In the genomic region with DNA sequence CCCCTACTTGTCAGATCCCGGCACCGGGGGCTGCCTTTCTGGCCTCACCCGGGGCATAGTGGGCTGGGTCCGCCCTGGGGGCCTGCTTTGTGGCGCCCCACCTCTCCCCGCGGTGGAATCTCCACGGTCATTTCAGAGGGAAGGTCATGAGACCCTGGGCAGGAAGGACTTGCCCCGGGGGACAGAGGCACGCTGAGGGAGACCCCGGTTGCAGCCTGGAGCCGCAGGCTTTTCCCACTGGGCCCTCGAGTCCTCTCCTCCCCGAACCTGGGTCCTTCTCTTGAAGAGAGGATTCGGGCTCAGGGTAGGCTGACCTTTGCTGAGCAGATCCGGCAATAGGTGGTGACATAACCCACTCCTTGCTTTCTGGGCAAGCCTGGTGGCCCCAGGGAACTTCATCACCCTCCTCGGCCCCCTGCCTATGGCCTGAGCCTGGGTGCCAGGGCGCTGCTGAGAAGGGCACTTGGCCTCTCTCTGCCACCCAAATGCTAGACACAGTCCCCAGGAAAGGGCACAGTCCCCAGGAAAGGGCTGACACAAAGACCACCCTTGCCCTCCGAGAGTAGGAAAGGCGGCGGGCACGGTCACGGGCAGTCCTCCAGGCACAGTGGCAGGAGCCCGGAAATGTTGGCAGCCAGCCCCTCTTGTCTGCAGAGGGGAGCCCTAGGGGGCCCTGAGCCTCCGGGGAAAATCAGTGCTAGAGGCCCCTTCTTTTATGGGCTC, we compare ENCODE assay signal across 1 cellular context.
TF ChIP-seq lines count a peak whose summit lies in the region.

No MANE protein-coding gene starts in this region.

TF ChIP-seq in HepG2, 621 proteins besides CTCF, POLR2A, EP300 and RAD21:
- TF ChIP-seq HNRNPLL (IDR thresholded peaks at IDR 0.05; ENCODE audit: low read depth, low read length, poor library complexity, severe bottlenecking) = peak; percentile 11
- TF ChIP-seq, protein P1, sequence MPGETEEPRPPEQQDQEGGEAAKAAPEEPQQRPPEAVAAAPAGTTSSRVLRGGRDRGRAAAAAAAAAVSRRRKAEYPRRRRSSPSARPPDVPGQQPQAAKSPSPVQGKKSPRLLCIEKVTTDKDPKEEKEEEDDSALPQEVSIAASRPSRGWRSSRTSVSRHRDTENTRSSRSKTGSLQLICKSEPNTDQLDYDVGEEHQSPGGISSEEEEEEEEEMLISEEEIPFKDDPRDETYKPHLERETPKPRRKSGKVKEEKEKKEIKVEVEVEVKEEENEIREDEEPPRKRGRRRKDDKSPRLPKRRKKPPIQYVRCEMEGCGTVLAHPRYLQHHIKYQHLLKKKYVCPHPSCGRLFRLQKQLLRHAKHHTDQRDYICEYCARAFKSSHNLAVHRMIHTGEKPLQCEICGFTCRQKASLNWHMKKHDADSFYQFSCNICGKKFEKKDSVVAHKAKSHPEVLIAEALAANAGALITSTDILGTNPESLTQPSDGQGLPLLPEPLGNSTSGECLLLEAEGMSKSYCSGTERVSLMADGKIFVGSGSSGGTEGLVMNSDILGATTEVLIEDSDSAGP (CRISPR knock-in tag; IDR thresholded peaks at IDR 0.05; ENCODE audit: borderline replicate concordance) = peak; percentile 35; the same call in 1 of the 2 replicates
- TF ChIP-seq ZFY (CRISPR knock-in tag; IDR thresholded peaks at IDR 0.05) = 0 out of 2 replicates have a peak, but pooled peaks have one; percentile 19
- TF ChIP-seq, protein P2, sequence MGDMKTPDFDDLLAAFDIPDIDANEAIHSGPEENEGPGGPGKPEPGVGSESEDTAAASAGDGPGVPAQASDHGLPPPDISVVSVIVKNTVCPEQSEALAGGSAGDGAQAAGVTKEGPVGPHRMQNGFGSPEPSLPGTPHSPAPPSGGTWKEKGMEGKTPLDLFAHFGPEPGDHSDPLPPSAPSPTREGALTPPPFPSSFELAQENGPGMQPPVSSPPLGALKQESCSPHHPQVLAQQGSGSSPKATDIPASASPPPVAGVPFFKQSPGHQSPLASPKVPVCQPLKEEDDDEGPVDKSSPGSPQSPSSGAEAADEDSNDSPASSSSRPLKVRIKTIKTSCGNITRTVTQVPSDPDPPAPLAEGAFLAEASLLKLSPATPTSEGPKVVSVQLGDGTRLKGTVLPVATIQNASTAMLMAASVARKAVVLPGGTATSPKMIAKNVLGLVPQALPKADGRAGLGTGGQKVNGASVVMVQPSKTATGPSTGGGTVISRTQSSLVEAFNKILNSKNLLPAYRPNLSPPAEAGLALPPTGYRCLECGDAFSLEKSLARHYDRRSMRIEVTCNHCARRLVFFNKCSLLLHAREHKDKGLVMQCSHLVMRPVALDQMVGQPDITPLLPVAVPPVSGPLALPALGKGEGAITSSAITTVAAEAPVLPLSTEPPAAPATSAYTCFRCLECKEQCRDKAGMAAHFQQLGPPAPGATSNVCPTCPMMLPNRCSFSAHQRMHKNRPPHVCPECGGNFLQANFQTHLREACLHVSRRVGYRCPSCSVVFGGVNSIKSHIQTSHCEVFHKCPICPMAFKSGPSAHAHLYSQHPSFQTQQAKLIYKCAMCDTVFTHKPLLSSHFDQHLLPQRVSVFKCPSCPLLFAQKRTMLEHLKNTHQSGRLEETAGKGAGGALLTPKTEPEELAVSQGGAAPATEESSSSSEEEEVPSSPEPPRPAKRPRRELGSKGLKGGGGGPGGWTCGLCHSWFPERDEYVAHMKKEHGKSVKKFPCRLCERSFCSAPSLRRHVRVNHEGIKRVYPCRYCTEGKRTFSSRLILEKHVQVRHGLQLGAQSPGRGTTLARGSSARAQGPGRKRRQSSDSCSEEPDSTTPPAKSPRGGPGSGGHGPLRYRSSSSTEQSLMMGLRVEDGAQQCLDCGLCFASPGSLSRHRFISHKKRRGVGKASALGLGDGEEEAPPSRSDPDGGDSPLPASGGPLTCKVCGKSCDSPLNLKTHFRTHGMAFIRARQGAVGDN (CRISPR knock-in tag; IDR thresholded peaks at IDR 0.05) = peak; percentile 27; the same call in 1 of the 2 replicates
- TF ChIP-seq CCAR2 (optimal IDR thresholded peaks at IDR 0.05; ENCODE audit: low read depth, low read length) = no peak
- peak; percentile 81; the same call in 1 of the 2 replicates for TF ChIP-seq HNRNPL (IDR thresholded peaks at IDR 0.05; ENCODE audit: low read depth, low read length)
- TF ChIP-seq, protein P3, sequence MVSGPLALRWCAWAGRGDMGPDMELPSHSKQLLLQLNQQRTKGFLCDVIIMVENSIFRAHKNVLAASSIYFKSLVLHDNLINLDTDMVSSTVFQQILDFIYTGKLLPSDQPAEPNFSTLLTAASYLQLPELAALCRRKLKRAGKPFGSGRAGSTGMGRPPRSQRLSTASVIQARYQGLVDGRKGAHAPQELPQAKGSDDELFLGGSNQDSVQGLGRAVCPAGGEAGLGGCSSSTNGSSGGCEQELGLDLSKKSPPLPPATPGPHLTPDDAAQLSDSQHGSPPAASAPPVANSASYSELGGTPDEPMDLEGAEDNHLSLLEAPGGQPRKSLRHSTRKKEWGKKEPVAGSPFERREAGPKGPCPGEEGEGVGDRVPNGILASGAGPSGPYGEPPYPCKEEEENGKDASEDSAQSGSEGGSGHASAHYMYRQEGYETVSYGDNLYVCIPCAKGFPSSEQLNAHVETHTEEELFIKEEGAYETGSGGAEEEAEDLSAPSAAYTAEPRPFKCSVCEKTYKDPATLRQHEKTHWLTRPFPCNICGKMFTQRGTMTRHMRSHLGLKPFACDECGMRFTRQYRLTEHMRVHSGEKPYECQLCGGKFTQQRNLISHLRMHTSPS (CRISPR knock-in tag; IDR thresholded peaks at IDR 0.05; ENCODE audit: low read depth) = 0 out of 2 replicates have a peak, but pooled peaks have one; percentile 13
- TF ChIP-seq SALL1 (CRISPR knock-in tag; IDR thresholded peaks at IDR 0.05) = peak; percentile 31; the same call in 1 of the 2 replicates
- no peak for TF ChIP-seq ZNF891 (CRISPR knock-in tag; IDR thresholded peaks at IDR 0.05)
